15 cellular contexts compared by ENCODE assay signal in the genomic region with DNA sequence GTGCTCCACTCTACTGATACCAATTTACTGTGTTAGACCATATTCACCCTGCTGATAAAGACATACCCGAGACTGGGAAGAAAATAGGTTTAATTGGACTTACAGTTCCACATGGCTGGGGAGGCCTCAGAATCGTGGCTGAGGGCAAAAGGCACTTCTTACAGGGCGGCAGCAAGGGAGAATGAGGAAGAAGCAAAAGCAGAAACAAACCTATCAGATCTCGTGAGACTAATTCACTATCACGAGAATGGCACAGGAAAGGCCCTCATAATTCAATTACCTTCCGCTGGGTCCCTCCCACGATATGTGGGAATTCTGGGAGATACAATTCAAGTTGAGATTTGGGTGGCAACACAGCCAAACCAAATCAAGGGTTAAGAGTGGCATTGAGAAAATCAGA.
"Had no signal": no experiment of that assay in that cellular context is flagged by ENCODE, and none has a peak within 500 bp of the region (broad histone marks: within the 10 kb centered on the region; RNA-seq: fewer than 3 reads in every experiment).

No MANE protein-coding gene starts in this region.

- ATAC-seq: left ventricle myocardium superior, sciatic nerve had no signal

- H3K27me3 Mint-ChIP-seq: activated CD8-positive, alpha-beta T cell treated with anti-CD3 and anti-CD28 coated beads for 36 hours; T-cell had no signal

- H3K27ac ChIP-seq: SK-N-MC, tibial nerve had no signal

- DNase-seq: activated B cell treated with CpG ODN at 0.5 μM for 24 hours; activated CD8-positive, alpha-beta memory T cell treated with anti-CD3 and anti-CD28 coated beads, Interleukin-2, amount 50 U/mL, for 48 hours; activated CD8-positive, alpha-beta T cell treated with anti-CD3 and anti-CD28 coated beads for 36 hours; activated naive CD4-positive, alpha-beta T cell treated with Interleukin-2 at 50 U/mL for 16 hours; central memory CD4-positive, alpha-beta T cell; erythroblast; hippocampal formation; left ventricle myocardium superior; mesenchymal stem cell; stimulated activated CD4-positive, alpha-beta T cell treated with anti-CD3 and anti-CD28 coated beads, Interleukin-4, amount 100 ng/mL, for 24 hours; T-cell had no signal

- H3K27me3 ChIP-seq: tibial nerve had no signal

- H3K4me3 Mint-ChIP-seq: activated B cell treated with CpG ODN at 0.5 μM for 24 hours; activated T-helper 1 cell treated with anti-CD3 and anti-CD28 coated beads, Interleukin-12 subunit alpha, Interleukin-12 subunit beta, Interleukin-2, Interleukin-4 antibody, amounts not matched to agents 30 ng/mL and 10 ng/mL and 1 ng/mL, durations not matched to agents 14 hours and 24 hours and 36 hours had no signal

- H3K4me3 ChIP-seq: SK-N-MC, tibial nerve had no signal

- H3K9me3 ChIP-seq: tibial nerve had no signal

- H3K9me3 Mint-ChIP-seq: activated B cell treated with CpG ODN at 0.5 μM for 24 hours; activated T-helper 1 cell treated with anti-CD3 and anti-CD28 coated beads, Interleukin-12 subunit alpha, Interleukin-12 subunit beta, Interleukin-2, Interleukin-4 antibody, amounts not matched to agents 30 ng/mL and 10 ng/mL and 1 ng/mL, durations not matched to agents 14 hours and 24 hours and 36 hours had no signal

- H3K4me1 ChIP-seq: tibial nerve had no signal

- H3K36me3 ChIP-seq: tibial nerve had no signal

- H3K27ac Mint-ChIP-seq: activated B cell treated with CpG ODN at 0.5 μM for 24 hours; activated T-helper 1 cell treated with anti-CD3 and anti-CD28 coated beads, Interleukin-12 subunit alpha, Interleukin-12 subunit beta, Interleukin-2, Interleukin-4 antibody, amounts not matched to agents 30 ng/mL and 10 ng/mL and 1 ng/mL, durations not matched to agents 14 hours and 24 hours and 36 hours had no signal
